ENCODE assay signal across 1 cellular context in the genomic region with DNA sequence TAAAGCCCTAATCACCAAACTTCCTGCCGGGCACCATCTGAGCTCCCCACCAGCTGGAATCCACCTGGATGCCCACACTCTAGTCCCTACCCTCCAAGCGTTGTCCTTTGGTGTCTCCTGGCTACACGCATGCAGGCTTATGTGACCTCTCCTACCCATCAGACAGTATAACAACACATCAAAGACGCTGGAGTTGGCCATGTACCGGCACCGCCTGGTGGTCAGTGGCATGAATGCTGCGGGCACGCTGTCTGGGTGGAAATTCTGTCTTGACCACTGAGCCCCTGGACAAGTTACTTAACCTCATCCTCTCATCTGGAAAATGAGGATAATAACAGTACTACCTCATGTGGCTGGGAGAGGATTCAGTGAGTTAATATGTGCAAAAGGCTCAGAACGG.
TF ChIP-seq lines count a peak whose summit lies in the region.

No MANE protein-coding gene starts in this region.

TF ChIP-seq in GM23338, 12 proteins besides CTCF, POLR2A, EP300 and RAD21 (continued from another document):
- no peak for TF ChIP-seq ZNF462 (CRISPR knock-in tag; IDR thresholded peaks at IDR 0.05)
